Comparison of ENCODE assay signal across 1 cellular context in genomic region chr10:43606323-43607198, GRCh38.
TF ChIP-seq lines count a peak whose summit lies in the region.

Gene ZNF485 (plus strand): TSS chr10:43606438. CDS start chr10:43607051, 613 bp downstream.

TF ChIP-seq in K562, 482 proteins besides CTCF, POLR2A, EP300 and RAD21 (continued from another document and continues in another):
- TF ChIP-seq ATF3 (IDR thresholded peaks at IDR 0.05) (no peak), ATF3 (CRISPR knock-in tag; conservative IDR thresholded peaks at IDR 0.05) (no peak), CREB3L1 (IDR thresholded peaks at IDR 0.05; ENCODE audit: borderline replicate concordance, low read depth) (peak; percentile 86), E4F1 (CRISPR knock-in tag; IDR thresholded peaks at IDR 0.05; ENCODE audit: borderline replicate concordance) (no peak), ZFP30 (CRISPR knock-in tag; IDR thresholded peaks at IDR 0.05; ENCODE audit: borderline replicate concordance) (no peak), HCFC1 (IDR thresholded peaks at IDR 0.05; ENCODE audit: low read depth, low read length) (peak; percentile 98), ZNF175 (CRISPR knock-in tag; IDR thresholded peaks at IDR 0.05; ENCODE audit: low read depth) (no peak), ZNF274 (IDR thresholded peaks at IDR 0.05; ENCODE audit: borderline replicate concordance, low read depth, low read length) (no peak), CGGBP1 (CRISPR knock-in tag; IDR thresholded peaks at IDR 0.05) (no peak), L3MBTL2 (IDR thresholded peaks at IDR 0.05) (peak; percentile 92), MAZ (CRISPR knock-in tag; conservative IDR thresholded peaks at IDR 0.05 in 1 of 2, IDR thresholded peaks at IDR 0.05 in 1 of 2) (0 out of 4 replicates have a peak, but pooled peaks have one; percentile 45 to 68), NFE2 (IDR thresholded peaks at IDR 0.05; ENCODE audit: low read depth) (no peak), ZNF408 (CRISPR knock-in tag; IDR thresholded peaks at IDR 0.05; ENCODE audit: low read depth) (no peak), U2AF2 (optimal IDR thresholded peaks at IDR 0.05; ENCODE audit: low read depth, low read length) (no peak), ZBTB26 (CRISPR knock-in tag; IDR thresholded peaks at IDR 0.05) (no peak), TCF15 (CRISPR knock-in tag; IDR thresholded peaks at IDR 0.05) (no peak), FOXJ3 (CRISPR knock-in tag; IDR thresholded peaks at IDR 0.05) (no peak), ETV5 (CRISPR knock-in tag; IDR thresholded peaks at IDR 0.05; ENCODE audit: low read depth) (no peak), HNRNPL (IDR thresholded peaks at IDR 0.05; ENCODE audit: low read depth, low read length) (peak; percentile 91), RB1 (IDR thresholded peaks at IDR 0.05; ENCODE audit: low read depth) (peak; percentile 24; the same call in 1 of the 2 replicates), MED1 (CRISPR knock-in tag; IDR thresholded peaks at IDR 0.05; ENCODE audit: borderline replicate concordance) (no peak), THRAP3 (IDR thresholded peaks at IDR 0.05; ENCODE audit: borderline replicate concordance) (no peak), ZNF77 (CRISPR knock-in tag; IDR thresholded peaks at IDR 0.05) (no peak), E2F8 (IDR thresholded peaks at IDR 0.05; ENCODE audit: low read depth, partially characterized antibody) (peak; percentile 76), U2AF1 (optimal IDR thresholded peaks at IDR 0.05; ENCODE audit: low read depth, low read length) (no peak), SNAPC5 (CRISPR knock-in tag; IDR thresholded peaks at IDR 0.05) (no peak), ELK1 (CRISPR knock-in tag; IDR thresholded peaks at IDR 0.05) (no peak), JUN (IDR thresholded peaks at IDR 0.05; ENCODE audit: borderline replicate concordance, low read depth, low read length) (peak; percentile 39; the same call in 1 of the 2 replicates), JUN (CRISPR knock-in tag; IDR thresholded peaks at IDR 0.05; ENCODE audit: borderline replicate concordance) (no peak), MTA2 (IDR thresholded peaks at IDR 0.05; ENCODE audit: low read depth) (no peak), ZNF280A (IDR thresholded peaks at IDR 0.05; ENCODE audit: low read depth, partially characterized antibody) (no peak), ETS1 (conservative IDR thresholded peaks at IDR 0.05; ENCODE audit: control insufficient read depth, low read depth, low read length) (peak; percentile 97), KAT7 (CRISPR knock-in tag; IDR thresholded peaks at IDR 0.05; ENCODE audit: borderline replicate concordance) (no peak), ZNF445 (CRISPR knock-in tag; IDR thresholded peaks at IDR 0.05; ENCODE audit: low read depth) (no peak), HNRNPLL (IDR thresholded peaks at IDR 0.05; ENCODE audit: low read depth, low read length, poor library complexity, severe bottlenecking) (peak; percentile 68), TOE1 (IDR thresholded peaks at IDR 0.05; ENCODE audit: borderline replicate concordance) (no peak), TOE1 (CRISPR knock-in tag; IDR thresholded peaks at IDR 0.05; ENCODE audit: borderline replicate concordance, low read depth) (no peak), SRSF1 (IDR thresholded peaks at IDR 0.05; ENCODE audit: low read depth, low read length) (0 out of 2 replicates have a peak, but pooled peaks have one; percentile 65), GTF2E2 (tag; IDR thresholded peaks at IDR 0.05) (no peak), LEF1 (IDR thresholded peaks at IDR 0.05) (no peak), TAL1 (IDR thresholded peaks at IDR 0.05) (no peak), CBX8 (IDR thresholded peaks at IDR 0.05; ENCODE audit: borderline replicate concordance, extremely low read depth, low read depth, low read length, poor library complexity, severe bottlenecking) (no peak), NONO (IDR thresholded peaks at IDR 0.05; ENCODE audit: low read depth in 2 of 2, low read length in 1 of 2) (no peak), ZNF609 (CRISPR knock-in tag; IDR thresholded peaks at IDR 0.05; ENCODE audit: borderline replicate concordance) (no peak), ZNF282 (CRISPR knock-in tag; IDR thresholded peaks at IDR 0.05) (no peak), SMARCA5 (IDR thresholded peaks at IDR 0.05) (no peak), ZNF75A (CRISPR knock-in tag; IDR thresholded peaks at IDR 0.05) (no peak), ZEB2 (IDR thresholded peaks at IDR 0.05) (no peak), MCM7 (IDR thresholded peaks at IDR 0.05) (no peak)
